Comparison of ENCODE assay signal across 8 cellular contexts in the genomic region with DNA sequence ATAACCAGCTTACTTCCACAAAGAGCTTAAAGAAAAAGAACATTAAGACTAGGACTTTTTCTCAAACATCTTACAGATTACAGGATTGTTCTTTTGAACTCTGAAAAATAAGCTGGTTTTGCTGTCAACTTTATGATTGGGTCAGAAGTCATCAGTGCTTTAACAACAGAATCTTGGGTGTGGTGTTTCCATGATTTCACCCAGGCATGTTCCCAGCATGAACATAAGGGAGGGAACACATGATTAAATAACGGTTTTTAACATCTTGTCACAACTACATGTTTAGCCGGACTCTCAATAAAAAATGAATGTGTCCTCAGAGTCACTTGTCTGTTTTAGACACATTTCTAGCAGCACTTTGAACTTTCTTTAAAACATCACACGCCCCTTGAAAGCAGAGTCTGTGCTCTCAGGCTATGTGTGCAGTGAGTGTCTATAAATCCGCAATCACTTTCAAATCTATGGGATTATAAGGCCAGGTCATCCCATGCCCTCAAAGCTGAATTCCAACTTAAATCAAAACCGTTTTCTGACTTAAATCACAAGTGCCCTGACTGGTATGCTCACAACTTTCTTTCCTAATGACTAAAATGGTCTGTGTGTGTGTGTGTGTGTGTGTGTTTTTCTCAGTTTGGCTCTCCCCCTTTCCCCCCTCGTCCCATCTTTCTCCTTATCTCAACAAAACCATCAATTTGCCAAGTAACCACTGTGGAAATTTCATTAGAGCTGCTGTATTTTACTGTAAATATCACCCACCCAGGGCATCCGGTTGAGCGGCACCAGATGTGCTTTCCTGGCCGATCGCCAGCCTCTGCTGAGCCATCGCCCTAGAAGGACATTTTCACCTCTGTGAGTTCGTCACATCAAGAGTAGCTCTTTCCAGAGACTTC.
DNase-seq lines count a peak whose midpoint lies in the region; ATAC-seq lines count a peak whose summit lies in the region.

No MANE protein-coding gene starts in this region.

- intact Hi-C loops in sciatic nerve (cut with DNase I) = no loop called here

- peak; percentile 63 for ATAC-seq in GM21717 (IDR thresholded peaks at IDR 0.05; ENCODE audit: unreplicated experiment)
- peak; percentile 85 for ATAC-seq in sciatic nerve

- DNase-seq in DMS53 treated with DMSO at 0.1 percent for 48 hours (lab: John Stamatoyannopoulos, UW; ENCODE audit: unreplicated experiment) (peak; percentile 48), M059J (ENCODE audit: low read depth) (peak; percentile 34), sciatic nerve (ENCODE audit: low spot score) (peak; percentile 76), pons (ENCODE audit: low spot score) (no peak), NCI-H2107 treated with DMSO at 0.1 percent for 48 hours (lab: John Stamatoyannopoulos, UW; ENCODE audit: unreplicated experiment) (no peak)
- DNase-seq in activated CD4-positive, alpha-beta T cell treated with anti-CD3 and anti-CD28 coated beads for 1 hour = peak; percentile 21
- DNase-seq in effector CD4-positive, alpha-beta T cell = peak; percentile 6

Comparison
In these comparisons a context has a peak if more than half of its experiments do, and no peak if none do; other contexts are left out.
1. DNase-seq: peak in DMS53 treated with DMSO at 0.1 percent for 48 hours (single experiment), M059J (single experiment), activated CD4-positive, alpha-beta T cell treated with anti-CD3 and anti-CD28 coated beads for 1 hour (single experiment), effector CD4-positive, alpha-beta T cell (single experiment) and sciatic nerve (single experiment); none in pons (single experiment) and NCI-H2107 treated with DMSO at 0.1 percent for 48 hours (single experiment).